ENCODE assay signal across 16 cellular contexts in genomic region chr10:103834436-103835095, GRCh38. TPM values are rescaled to one million over a fixed set of nuclear protein-coding genes. Genes with fewer than 3 reads are reported as not detected.
DNase-seq lines count a peak whose midpoint lies in the region; ATAC-seq and TF ChIP-seq lines count a peak whose summit lies in the region.
"Had no signal": no experiment of that assay in that cellular context is flagged by ENCODE, and none has a peak within 500 bp of the region (broad histone marks: within the 10 kb centered on the region; RNA-seq: fewer than 3 reads in every experiment).

No MANE protein-coding gene starts in this region.

- TF ChIP-seq RAD21 in SK-N-SH (IDR thresholded peaks at IDR 0.05; ENCODE audit: low read length), result no peak

- H2AFZ ChIP-seq in OCI-LY7 (ENCODE audit: low read length) (peak overlapping the region; percentile 90; the same call in 1 of the 2 replicates), SK-N-SH (ENCODE audit: low read depth) (no peak overlapping the region)

- H3K9ac ChIP-seq in muscle layer of colon (ENCODE audit: low read length) (no peak overlapping the region), SK-N-SH (no peak overlapping the region)

- H3K9me3 ChIP-seq in OCI-LY7 (ENCODE audit: low read length), result peaks cover 7% of the 10 kb centered on the region; the same call in 1 of the 2 replicates
- H3K9me3 ChIP-seq in heart left ventricle, result peaks cover 0 to 6% (median 0%) of the 10 kb centered on the region in 12 donors
- H3K9me3 ChIP-seq in muscle layer of colon (ENCODE audit: low read length), result no peaks in the 10 kb centered on the region
- no peaks in the 10 kb centered on the region for H3K9me3 ChIP-seq in thoracic aorta
- no peaks in the 10 kb centered on the region for H3K9me3 ChIP-seq in SK-N-SH

- H3K36me3 ChIP-seq in OCI-LY7 (ENCODE audit: insufficient read depth, low read length) (no peaks in the 10 kb centered on the region; the same call in 1 of the 2 replicates), heart left ventricle (no peaks in the 10 kb centered on the region), muscle layer of colon (ENCODE audit: insufficient read depth, low read length) (no peaks in the 10 kb centered on the region), thoracic aorta (no peaks in the 10 kb centered on the region), SK-N-SH (replicated peaks in 1 of 2; ENCODE audit: control insufficient read depth in 1 of 2, insufficient read depth in 2 of 2, low read length in 1 of 2) (no peaks in the 10 kb centered on the region)

- no peak for TF ChIP-seq POLR2A in heart left ventricle (IDR thresholded peaks at IDR 0.05)

- H3K27me3 ChIP-seq in heart left ventricle (no peaks in the 10 kb centered on the region), muscle layer of colon (ENCODE audit: control insufficient read depth in 1 of 2, insufficient read depth in 2 of 2, low read length in 2 of 2) (no peaks in the 10 kb centered on the region), thoracic aorta (replicated peaks; ENCODE audit: insufficient read depth) (no peaks in the 10 kb centered on the region), SK-N-SH (ENCODE audit: insufficient read depth) (no peaks in the 10 kb centered on the region)
- H3K27me3 ChIP-seq: dorsolateral prefrontal cortex had no signal

- peaks cover 44% of the 10 kb centered on the region for H3K4me1 Mint-ChIP-seq in mesothelial cell of epicardium
- H3K4me1 Mint-ChIP-seq: activated CD4-positive, alpha-beta T cell treated with anti-CD3 and anti-CD28 coated beads, Interleukin-2, amount 10 ng/mL, durations not matched to agents 24 days and 14 days; B cell had no signal

- no peaks in the 10 kb centered on the region for H3F3A ChIP-seq in SK-N-SH (replicated peaks; ENCODE audit: insufficient read depth)

- no peaks in the 10 kb centered on the region for H3K9me3 Mint-ChIP-seq in mesothelial cell of epicardium
- H3K9me3 Mint-ChIP-seq: activated CD4-positive, alpha-beta T cell treated with anti-CD3 and anti-CD28 coated beads, Interleukin-2, amount 10 ng/mL, durations not matched to agents 24 days and 14 days; natural killer cell treated with Interleukin-12 subunit alpha and Interleukin-12 subunit beta and Interleukin-15 and Interleukin-18, amount 100 ng/mL, for 72 hours had no signal

- intact Hi-C loops in OCI-LY7 (cut with micrococcal nuclease; ENCODE audit: unreplicated experiment) (no loop called here), heart left ventricle (cut with DNase I) (no loop called here)

- H3K27ac Mint-ChIP-seq in mesothelial cell of epicardium, result no peak overlapping the region
- H3K27ac Mint-ChIP-seq: activated CD4-positive, alpha-beta T cell treated with anti-CD3 and anti-CD28 coated beads, Interleukin-2, amount 10 ng/mL, durations not matched to agents 24 days and 14 days; B cell; IgD-negative memory B cell; natural killer cell treated with Interleukin-12 subunit alpha and Interleukin-12 subunit beta and Interleukin-15 and Interleukin-18, amount 100 ng/mL, for 72 hours had no signal

- H3K27ac ChIP-seq in OCI-LY7 (ENCODE audit: low read depth, low read length, poor library complexity, severe bottlenecking) (peak overlapping the region; percentile 39), heart left ventricle (peak overlapping the region in 11 of 12 donors; percentile 50 to 85 (median 65)), muscle layer of colon (ENCODE audit: low read depth, low read length) (peak overlapping the region; percentile 43), thoracic aorta (peak overlapping the region in 1 of 2 donors; percentile 32), SK-N-SH (ENCODE audit: low read depth in 2 of 2, low read length in 1 of 2) (no peak overlapping the region; a peak in 1 of 4 replicates)

- no peak for TF ChIP-seq EP300 in SK-N-SH (IDR thresholded peaks at IDR 0.05; ENCODE audit: borderline replicate concordance in 1 of 2, low read depth in 1 of 2, low read length in 1 of 2)

- H3K27me3 Mint-ChIP-seq in mesothelial cell of epicardium (ENCODE audit: low read depth), result no peaks in the 10 kb centered on the region

- H3K9me2 ChIP-seq in OCI-LY7 (ENCODE audit: insufficient read depth, low read length) (no peaks in the 10 kb centered on the region), SK-N-SH (no peaks in the 10 kb centered on the region)

- DNase-seq in OCI-LY7 (ENCODE audit: low spot score) (no peak), heart left ventricle (no peak), thoracic aorta (ENCODE audit: low spot score) (no peak), SK-N-SH (no peak), mesothelial cell of epicardium (ENCODE audit: low spot score in 2 of 2, unreplicated experiment in 2 of 2) (no peak), dedifferentiated amniotic fluid mesenchymal stem cell (ENCODE audit: extremely low spot score) (no peak)
- DNase-seq: activated CD4-positive, alpha-beta T cell treated with anti-CD3 and anti-CD28 coated beads, Interleukin-2, amount 10 ng/mL, durations not matched to agents 24 days and 14 days; dorsolateral prefrontal cortex; NCI-H1092 treated with DMSO at 0.1 percent for 48 hours; NCI-H524; stimulated activated CD4-positive, alpha-beta T cell treated with anti-CD3 and anti-CD28 coated beads, Interleukin-12 subunit alpha, Interleukin-12 subunit beta, amount 100 ng/mL, for 4 hours had no signal

- POLR2A ChIA-PET in OCI-LY7 (lab: Charles Lee) (interaction anchor here (0.6 kb wide), 1 partner anchor 14 kb away, joined by 3 read pairs; no protein-coding TSS in a partner anchor), SK-N-SH (lab: Yijun Ruan, JAX) (no interaction called here)

- no peaks in the 10 kb centered on the region for H4K20me1 ChIP-seq in OCI-LY7 (ENCODE audit: insufficient read depth, low read length)
- H4K20me1 ChIP-seq in SK-N-SH (ENCODE audit: insufficient read depth), result 0 out of 2 replicates have a peak, but pooled peaks cover 3% of the 10 kb centered on the region

- no peaks in the 10 kb centered on the region for H3K79me2 ChIP-seq in OCI-LY7 (ENCODE audit: insufficient read depth, low read depth, low read length)
- H3K79me2 ChIP-seq in SK-N-SH (ENCODE audit: insufficient read depth), result peaks cover 23% of the 10 kb centered on the region

- TF ChIP-seq CTCF in OCI-LY7 (conservative IDR thresholded peaks at IDR 0.05; ENCODE audit: low read length), result no peak
- no peak for TF ChIP-seq CTCF in heart left ventricle (IDR thresholded peaks at IDR 0.05)
- no peak for TF ChIP-seq CTCF in thoracic aorta (IDR thresholded peaks at IDR 0.05)
- no peak for TF ChIP-seq CTCF in SK-N-SH (IDR thresholded peaks at IDR 0.05)
- no peak for TF ChIP-seq CTCF in mesothelial cell of epicardium (IDR thresholded peaks at IDR 0.05; ENCODE audit: unreplicated experiment)

- H3K4me1 ChIP-seq in OCI-LY7 (ENCODE audit: insufficient read depth, low read length, poor library complexity, severe bottlenecking), result peaks cover 67% of the 10 kb centered on the region
- peaks cover 9 to 75% (median 54%) of the 10 kb centered on the region in 12 donors for H3K4me1 ChIP-seq in heart left ventricle
- peaks cover 26% of the 10 kb centered on the region for H3K4me1 ChIP-seq in muscle layer of colon (ENCODE audit: insufficient read depth, low read length)
- peaks cover 15 to 44% of the 10 kb centered on the region in 2 donors for H3K4me1 ChIP-seq in thoracic aorta (ENCODE audit: control insufficient read depth in 1 of 2, low read depth in 2 of 2)
- H3K4me1 ChIP-seq in SK-N-SH (ENCODE audit: control insufficient read depth in 1 of 2, insufficient read depth in 2 of 2, low read depth in 1 of 2, low read length in 1 of 2), result peaks cover 15 to 35% of the 10 kb centered on the region in 2 experiments; a peak in 2 of 4 replicates

- ATAC-seq in heart left ventricle (peak in 3 of 4 donors; percentile 3 to 43 (median 25)), thoracic aorta (ENCODE audit: insufficient number of reproducible peaks, low FRiP score, low read depth) (no peak), GM21526 (IDR thresholded peaks at IDR 0.05; ENCODE audit: low FRiP score, unreplicated experiment) (no peak)
- ATAC-seq: natural killer cell treated with Interleukin-12 subunit alpha and Interleukin-12 subunit beta and Interleukin-15 and Interleukin-18, amount 100 ng/mL, for 72 hours had no signal

- no TSS peak for BruUV-seq in OCI-LY7 (replicated peaks; lab: Mats Ljungman, UMichigan)

- WGBS in heart left ventricle, 4 donors, result 48 to 59% (median 50%) methylated on average over 5 of the region's 5 CpGs
- WGBS in SK-N-SH (ENCODE audit: low lambda C conversion rate), result 72% methylated on average over 5 of the region's 5 CpGs

- H3K36me3 Mint-ChIP-seq in mesothelial cell of epicardium, result no peaks in the 10 kb centered on the region
- H3K36me3 Mint-ChIP-seq: natural killer cell treated with Interleukin-12 subunit alpha and Interleukin-12 subunit beta and Interleukin-15 and Interleukin-18, amount 100 ng/mL, for 72 hours had no signal

- CTCF ChIA-PET in OCI-LY7 (lab: Charles Lee; ENCODE audit: unreplicated experiment), result interaction anchor here (0.6 kb wide), 1 partner anchor 167 kb away, joined by 3 read pairs; no protein-coding TSS in a partner anchor
- CTCF ChIA-PET in SK-N-SH (lab: Yijun Ruan, JAX), result interaction anchor here (1.1 to 1.3 kb wide), 2 partner anchors 8 to 12 kb away, joined by 3 read pairs; no protein-coding TSS in a partner anchor

- H3K4me3 ChIP-seq in OCI-LY7 (ENCODE audit: low read depth, low read length, poor library complexity, severe bottlenecking) (no peak overlapping the region), heart left ventricle (no peak overlapping the region), muscle layer of colon (ENCODE audit: low read depth in 1 of 2, low read length in 2 of 2) (no peak overlapping the region), thoracic aorta (peak overlapping the region; percentile 22), SK-N-SH (ENCODE audit: low read depth in 2 of 2, low read length in 1 of 2) (no peak overlapping the region)
- H3K4me3 ChIP-seq: dorsolateral prefrontal cortex had no signal

- H3K4me2 ChIP-seq in OCI-LY7 (ENCODE audit: low read length), result peak overlapping the region; percentile 58
- H3K4me2 ChIP-seq in SK-N-SH, result no peak overlapping the region

- no peak overlapping the region for H3K4me3 Mint-ChIP-seq in mesothelial cell of epicardium
- H3K4me3 Mint-ChIP-seq: activated CD4-positive, alpha-beta T cell treated with anti-CD3 and anti-CD28 coated beads, Interleukin-2, amount 10 ng/mL, durations not matched to agents 24 days and 14 days; B cell; natural killer cell treated with Interleukin-12 subunit alpha and Interleukin-12 subunit beta and Interleukin-15 and Interleukin-18, amount 100 ng/mL, for 72 hours had no signal

TF ChIP-seq in SK-N-SH, 30 proteins besides CTCF, POLR2A, EP300 and RAD21:
- TF ChIP-seq POLR2AphosphoS5 (IDR thresholded peaks at IDR 0.05; ENCODE audit: low read depth, low read length) (no peak), RCOR1 (IDR thresholded peaks at IDR 0.05; ENCODE audit: low read length) (no peak)

RNA-seq across cellular contexts. Expression of gene SH3PXD2A, which starts 20.8 kb away (rescaled TPM):
- 0.85 and 1.3 TPM in 2 replicates for total RNA-seq in OCI-LY7 (2014; rRNA removed; shearing (Covaris generic))
- 5.8 and 5.9 TPM in 2 replicates for total RNA-seq in OCI-LY7 (2022)
- total RNA-seq in heart left ventricle, result 10 to 100 TPM; 21.8 to 43.4 (median 31.9) TPM
- 10 to 100 TPM; 11.8 to 16.6 TPM for polyA plus RNA-seq in heart left ventricle
- 10 to 100 TPM; 28.3 to 51.5 TPM for total RNA-seq in thoracic aorta
- 2.1 and 2.5 TPM in 2 replicates for polyA plus RNA-seq in SK-N-SH (2012; rRNA removed)
- 1.7 and 2.5 TPM in 2 replicates for polyA plus RNA-seq in SK-N-SH (2012; cell fraction: cytosol; rRNA removed)
- polyA plus RNA-seq in SK-N-SH (2012; cell fraction: nucleus; rRNA removed), result 5.5 and 5.7 TPM in 2 replicates
- 33.5 to 36.8 TPM (median 34.4 TPM) in 3 replicates for total RNA-seq in mesothelial cell of epicardium

Comparison
In these comparisons a context has a peak if more than half of its experiments do, and no peak if none do; other contexts are left out.
1. H3K27ac ChIP-seq: peak in OCI-LY7 (single experiment), heart left ventricle (11 of 12) and muscle layer of colon (single experiment); none in SK-N-SH (0 of 2).
2. ATAC-seq: peak in heart left ventricle (3 of 4); none in thoracic aorta (single experiment) and GM21526 (single experiment).